9 cellular contexts compared by ENCODE assay signal in genomic region chr17:78709119-78709681, GRCh38.
DNase-seq lines count a peak whose midpoint lies in the region; ATAC-seq, FAIRE-seq and TF ChIP-seq lines count a peak whose summit lies in the region.
"Had no signal": no experiment of that assay in that cellular context is flagged by ENCODE, and none has a peak within 500 bp of the region (broad histone marks: within the 10 kb centered on the region; RNA-seq: fewer than 3 reads in every experiment).

No MANE protein-coding gene starts in this region.

- peaks cover 26% of the 10 kb centered on the region for H3K36me3 Mint-ChIP-seq in activated naive CD8-positive, alpha-beta T cell treated with anti-CD3 and anti-CD28 coated beads for 36 hours

- FAIRE-seq in A549 (lab: Jason Lieb, UNC) = no peak

- DNase-seq in A549 (ENCODE audit: low read depth in 1 of 2, low spot score in 1 of 2) = no peak
- no peak for DNase-seq in activated naive CD8-positive, alpha-beta T cell treated with anti-CD3 and anti-CD28 coated beads for 36 hours
- DNase-seq in iPS-NIHi11 (ENCODE audit: low spot score) = no peak
- DNase-seq in SW480 (ENCODE audit: low spot score) = no peak
- no peak for DNase-seq in H7
- DNase-seq in stimulated activated CD4-positive, alpha-beta T cell treated with anti-CD3 and anti-CD28 coated beads, Interleukin-2, amount 100 ng/mL, for 24 hours = no peak

- TF ChIP-seq RAD21 in A549 (conservative IDR thresholded peaks at IDR 0.05 in 1 of 2, IDR thresholded peaks at IDR 0.05 in 1 of 2) = no peak

- no peak overlapping the region for H3K4me3 ChIP-seq in A549
- no peak overlapping the region for H3K4me3 ChIP-seq in H7 (ENCODE audit: insufficient read depth, low read depth, low read length)

- no peaks in the 10 kb centered on the region for H3K9me3 ChIP-seq in A549

- TF ChIP-seq POLR2A in A549 (IDR thresholded peaks at IDR 0.05; ENCODE audit: low read length) (no peak), GM18526 (IDR thresholded peaks at IDR 0.05; ENCODE audit: extremely low read depth, insufficient read length) (peak; percentile 34)

- H3K4me3 Mint-ChIP-seq in activated naive CD8-positive, alpha-beta T cell treated with anti-CD3 and anti-CD28 coated beads for 36 hours = peak overlapping the region; percentile 4
- H3K4me3 Mint-ChIP-seq: dendritic cell treated with granulocyte-macrophage colony-stimulating factor and Interleukin-4, amounts not matched to agents 40 ng/mL and 50 ng/mL, for 4 days had no signal

- 89% methylated on average over 10 of the region's 10 CpGs for WGBS in A549 (ENCODE audit: missing lambda C conversion rate)

- ATAC-seq in A549 (peak in 1 of 2 experiments; percentile 6; a peak in 2 of 6 replicates), HG03064 (IDR thresholded peaks at IDR 0.05; ENCODE audit: low read depth, unreplicated experiment) (peak; percentile 47)

- H3K9me3 Mint-ChIP-seq in activated naive CD8-positive, alpha-beta T cell treated with anti-CD3 and anti-CD28 coated beads for 36 hours = no peaks in the 10 kb centered on the region
- H3K9me3 Mint-ChIP-seq: dendritic cell treated with granulocyte-macrophage colony-stimulating factor and Interleukin-4, amounts not matched to agents 40 ng/mL and 50 ng/mL, for 4 days had no signal

- POLR2A ChIA-PET in A549 (lab: Yijun Ruan, JAX) = interaction anchor here (1.1 to 3.3 kb wide), 5 partner anchors 28 to 350 kb away, joined by 3 to 37 read pairs (median 5); partner anchors contain the start of gene SOCS3

- H3K27ac ChIP-seq in A549 = peak overlapping the region; percentile 78 to 88

- TF ChIP-seq EP300 in A549 (IDR thresholded peaks at IDR 0.05) = no peak

- peaks cover 2% of the 10 kb centered on the region for H3K36me3 ChIP-seq in H7 (replicated peaks; ENCODE audit: control insufficient read depth, insufficient read depth, low read length)

- H3K4me1 ChIP-seq in A549 = peaks cover 48% of the 10 kb centered on the region

- peak overlapping the region; percentile 53; the same call in 1 of the 3 replicates for H3K4me2 ChIP-seq in A549

- H3K27me3 ChIP-seq in H7 (ENCODE audit: control insufficient read depth, insufficient read depth, low read length) = no peaks in the 10 kb centered on the region

- no peak for TF ChIP-seq CTCF in A549 (IDR thresholded peaks at IDR 0.05)

- H3K27ac Mint-ChIP-seq in activated naive CD8-positive, alpha-beta T cell treated with anti-CD3 and anti-CD28 coated beads for 36 hours = peak overlapping the region; percentile 89
- H3K27ac Mint-ChIP-seq: dendritic cell treated with granulocyte-macrophage colony-stimulating factor and Interleukin-4, amounts not matched to agents 40 ng/mL and 50 ng/mL, for 4 days had no signal

- no peaks in the 10 kb centered on the region for H3K27me3 Mint-ChIP-seq in activated naive CD8-positive, alpha-beta T cell treated with anti-CD3 and anti-CD28 coated beads for 36 hours
- H3K27me3 Mint-ChIP-seq: dendritic cell treated with granulocyte-macrophage colony-stimulating factor and Interleukin-4, amounts not matched to agents 40 ng/mL and 50 ng/mL, for 4 days had no signal

- peaks cover 69% of the 10 kb centered on the region for H3K4me1 Mint-ChIP-seq in activated naive CD8-positive, alpha-beta T cell treated with anti-CD3 and anti-CD28 coated beads for 36 hours

- CTCF ChIA-PET in A549 (lab: Yijun Ruan, JAX) = interaction anchor here (0.6 to 16.2 kb wide), 82 partner anchors 8 to 483 kb away, joined by 3 to 488 read pairs (median 7); no protein-coding TSS in a partner anchor

TF ChIP-seq in A549, 52 proteins besides CTCF, POLR2A, EP300 and RAD21:
- no peak for TF ChIP-seq RCOR1 (IDR thresholded peaks at IDR 0.05; ENCODE audit: low read depth, low read length)
- no peak for TF ChIP-seq RARB (CRISPR knock-in tag; IDR thresholded peaks at IDR 0.05)
- TF ChIP-seq ZSCAN20 (CRISPR knock-in tag; IDR thresholded peaks at IDR 0.05) = no peak
